In genomic region chr17:81468111-81468764, GRCh38 we compare ENCODE assay signal across 21 cellular contexts. TPM values are rescaled to one million over a fixed set of nuclear protein-coding genes. Genes with fewer than 3 reads are reported as not detected.
A peak's percentile ranks its signal among the peaks of the same experiment; 100 is the strongest.
DNase-seq lines count a peak whose midpoint lies in the region; ATAC-seq, FAIRE-seq and TF ChIP-seq lines count a peak whose summit lies in the region.
"Had no signal": no experiment of that assay in that cellular context is flagged by ENCODE, and none has a peak within 500 bp of the region (broad histone marks: within the 10 kb centered on the region; RNA-seq: fewer than 3 reads in every experiment).

No MANE protein-coding gene starts in this region.

- H3K4me3 ChIP-seq in BLaER1 (no peak overlapping the region), NB4 (ENCODE audit: low read depth, low read length) (no peak overlapping the region), endodermal cell (ENCODE audit: low read length) (no peak overlapping the region), small intestine (ENCODE audit: low read depth in 1 of 2, low read length in 2 of 2) (no peak overlapping the region)
- H3K4me3 ChIP-seq: GM12878, GM23248, Peyer's patch, SJCRH30 had no signal

- no peaks in the 10 kb centered on the region for H3K4me1 Mint-ChIP-seq in endodermal cell
- H3K4me1 Mint-ChIP-seq: CD4-positive, CD25-positive, alpha-beta regulatory T cell had no signal

- H4K20me1 ChIP-seq in BLaER1 = peaks cover 57% of the 10 kb centered on the region

- ATAC-seq in esophagus mucosa = no peak
- ATAC-seq: GM12878 had no signal

- peak overlapping the region; percentile 58 for H3K4me2 ChIP-seq in BLaER1
- H3K4me2 ChIP-seq: KMS-11 had no signal

- H3K9me3 Mint-ChIP-seq in endodermal cell = peaks cover 3% of the 10 kb centered on the region
- H3K9me3 Mint-ChIP-seq: CD4-positive, CD25-positive, alpha-beta regulatory T cell; H9 had no signal

- 92 to 97% methylated on average over 11 to 18 of the region's 18 CpGs for WGBS in endodermal cell (ENCODE audit: insufficient coverage in 1 of 2, insufficient read length in 1 of 2), 2 experiments
- 53 to 75% (median 69%) methylated on average over 18 of the region's 18 CpGs for WGBS in small intestine, 3 donors

- TF ChIP-seq CTCF in NB4 (IDR thresholded peaks at IDR 0.05; ENCODE audit: low read depth, low read length) (no peak), endodermal cell (conservative IDR thresholded peaks at IDR 0.05) (no peak)

- H3K27ac ChIP-seq in BLaER1 (peak overlapping the region; percentile 71), endodermal cell (ENCODE audit: low read depth, low read length) (peak overlapping the region; percentile 32), small intestine (ENCODE audit: low read depth in 1 of 2, low read length in 1 of 2) (no peak overlapping the region)
- H3K27ac ChIP-seq: GM23248, HL-60, KMS-11, Peyer's patch, SJCRH30 had no signal

- peaks cover 10% of the 10 kb centered on the region for H3K36me3 Mint-ChIP-seq in endodermal cell (ENCODE audit: low read depth)
- H3K36me3 Mint-ChIP-seq: CD4-positive, CD25-positive, alpha-beta regulatory T cell had no signal

- H3K36me3 ChIP-seq in BLaER1 (peaks cover 50% of the 10 kb centered on the region), endodermal cell (ENCODE audit: control insufficient read depth, insufficient read depth, low read length) (no peaks in the 10 kb centered on the region), small intestine (ENCODE audit: control insufficient read depth in 2 of 2, insufficient read depth in 2 of 2, low read length in 2 of 2) (no peaks in the 10 kb centered on the region)
- H3K36me3 ChIP-seq: SJCRH30 had no signal

- no peaks in the 10 kb centered on the region for H3K27me3 ChIP-seq in BLaER1
- H3K27me3 ChIP-seq in endodermal cell (ENCODE audit: control insufficient read depth, insufficient read depth, low read length, poor library complexity, severe bottlenecking) = no peaks in the 10 kb centered on the region
- no peaks in the 10 kb centered on the region for H3K27me3 ChIP-seq in small intestine (ENCODE audit: control insufficient read depth in 2 of 2, insufficient read depth in 2 of 2, low read length in 2 of 2)
- H3K27me3 ChIP-seq: Peyer's patch, SJCRH30 had no signal

- H3K27me3 Mint-ChIP-seq in endodermal cell (ENCODE audit: insufficient read depth) = no peaks in the 10 kb centered on the region

- H3K27ac Mint-ChIP-seq in endodermal cell = no peak overlapping the region
- H3K27ac Mint-ChIP-seq: H9 had no signal

- peak overlapping the region; percentile 46; the same call in 1 of the 2 replicates for H3K9ac ChIP-seq in BLaER1
- H3K9ac ChIP-seq in endodermal cell (ENCODE audit: extremely low read depth, low read length, poor library complexity, severe bottlenecking) = no peak overlapping the region
- H3K9ac ChIP-seq: GM23248, KMS-11 had no signal

- no peak for FAIRE-seq in small intestine (lab: Jason Lieb, UNC)
- FAIRE-seq: GM12878 had no signal

- H3K4me1 ChIP-seq in BLaER1 (peaks cover 100% of the 10 kb centered on the region), endodermal cell (ENCODE audit: control insufficient read depth, insufficient read depth, low read length) (no peaks in the 10 kb centered on the region), small intestine (ENCODE audit: control insufficient read depth in 2 of 2, insufficient read depth in 1 of 2, low read depth in 1 of 2, low read length in 1 of 2) (peaks cover 0 to 1% of the 10 kb centered on the region in 2 donors)
- H3K4me1 ChIP-seq: Peyer's patch had no signal

- H3K9me3 ChIP-seq in BLaER1 (no peaks in the 10 kb centered on the region), endodermal cell (ENCODE audit: control insufficient read depth, low read length) (no peaks in the 10 kb centered on the region), small intestine (ENCODE audit: control insufficient read depth, low read depth) (no peaks in the 10 kb centered on the region)
- H3K9me3 ChIP-seq: Peyer's patch, SJCRH30 had no signal

- DNase-seq in NB4 (ENCODE audit: low read depth) (no peak), endodermal cell (no peak), small intestine (peak; percentile 19), HuH-7 (ENCODE audit: low spot score) (no peak), GM03348 (ENCODE audit: low spot score) (no peak)
- DNase-seq: CD4-positive, CD25-positive, alpha-beta regulatory T cell; COR-L47; DMS79 treated with DMSO at 0.1 percent for 48 hours; GM23248; H9; NCI-H1694; NCI-H2081; NCI-H2171; NCI-H345; Peyer's patch had no signal

- TF ChIP-seq POLR2A in NB4 (IDR thresholded peaks at IDR 0.05; ENCODE audit: extremely low read depth, insufficient read length) = peak; percentile 2

- H3K4me3 Mint-ChIP-seq in endodermal cell = no peak overlapping the region
- H3K4me3 Mint-ChIP-seq: CD4-positive, CD25-positive, alpha-beta regulatory T cell; H9 had no signal

RNA-seq across cellular contexts. Expression of gene ACTG1, which starts 44.4 kb away (rescaled TPM):
- total RNA-seq in endodermal cell (1,000 to 10,000 TPM; 4,461 to 5,616 TPM), esophagus mucosa (4,027 TPM)
- 4,463 TPM for polyA plus RNA-seq in endodermal cell (2013, experiment 1 of 2)
- 3,951 TPM for polyA plus RNA-seq in endodermal cell (2013, experiment 2 of 2)
- polyA plus RNA-seq in small intestine = 1,000 to 10,000 TPM; 1,318 to 3,459 (median 1,629) TPM

RNA-seq across cellular contexts. Expression of gene FSCN2, which starts 59.9 kb away (rescaled TPM):
- 1 to 10 TPM; 1.0 to 1.8 TPM for total RNA-seq in endodermal cell
- polyA plus RNA-seq in endodermal cell (2013, experiment 1 of 2) = 0.50 TPM
- polyA plus RNA-seq in endodermal cell (2013, experiment 2 of 2) = 0.46 TPM
- 1 to 10 TPM in 1 of 3 donors, not detected in 2; 1.3 TPM for polyA plus RNA-seq in small intestine
- total RNA-seq in esophagus mucosa = 0.76 TPM

Comparison
In these comparisons a context has a peak if more than half of its experiments do, and no peak if none do; other contexts are left out.
1. H3K27ac ChIP-seq: peak in BLaER1 (single experiment) and endodermal cell (single experiment); none in small intestine (0 of 2).